ENCODE assay signal across 1 cellular context in the genomic region with DNA sequence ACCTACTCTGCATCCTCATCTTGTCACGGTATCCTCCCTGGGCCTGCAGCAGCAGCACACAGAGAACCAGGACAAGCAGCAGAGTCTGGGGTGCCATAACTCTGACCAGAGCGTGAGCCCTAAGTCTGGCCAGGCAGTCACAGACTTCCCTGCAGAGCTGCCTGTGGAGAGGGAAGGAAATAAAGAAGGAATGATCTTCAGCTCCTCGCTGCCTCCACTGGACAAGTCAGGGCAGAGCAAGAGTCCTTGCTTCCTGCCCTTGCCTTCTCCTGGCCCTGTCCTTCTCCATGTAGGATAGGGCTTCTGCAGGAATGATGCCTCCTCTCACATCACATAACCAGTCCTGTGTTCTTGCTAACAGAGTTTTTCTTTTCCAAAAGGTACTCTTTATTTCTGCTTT.
TF ChIP-seq lines count a peak whose summit lies in the region.

No MANE protein-coding gene starts in this region.

TF ChIP-seq in HepG2, 621 proteins besides CTCF, POLR2A, EP300 and RAD21 (continued from another document):
- TF ChIP-seq, protein P1, sequence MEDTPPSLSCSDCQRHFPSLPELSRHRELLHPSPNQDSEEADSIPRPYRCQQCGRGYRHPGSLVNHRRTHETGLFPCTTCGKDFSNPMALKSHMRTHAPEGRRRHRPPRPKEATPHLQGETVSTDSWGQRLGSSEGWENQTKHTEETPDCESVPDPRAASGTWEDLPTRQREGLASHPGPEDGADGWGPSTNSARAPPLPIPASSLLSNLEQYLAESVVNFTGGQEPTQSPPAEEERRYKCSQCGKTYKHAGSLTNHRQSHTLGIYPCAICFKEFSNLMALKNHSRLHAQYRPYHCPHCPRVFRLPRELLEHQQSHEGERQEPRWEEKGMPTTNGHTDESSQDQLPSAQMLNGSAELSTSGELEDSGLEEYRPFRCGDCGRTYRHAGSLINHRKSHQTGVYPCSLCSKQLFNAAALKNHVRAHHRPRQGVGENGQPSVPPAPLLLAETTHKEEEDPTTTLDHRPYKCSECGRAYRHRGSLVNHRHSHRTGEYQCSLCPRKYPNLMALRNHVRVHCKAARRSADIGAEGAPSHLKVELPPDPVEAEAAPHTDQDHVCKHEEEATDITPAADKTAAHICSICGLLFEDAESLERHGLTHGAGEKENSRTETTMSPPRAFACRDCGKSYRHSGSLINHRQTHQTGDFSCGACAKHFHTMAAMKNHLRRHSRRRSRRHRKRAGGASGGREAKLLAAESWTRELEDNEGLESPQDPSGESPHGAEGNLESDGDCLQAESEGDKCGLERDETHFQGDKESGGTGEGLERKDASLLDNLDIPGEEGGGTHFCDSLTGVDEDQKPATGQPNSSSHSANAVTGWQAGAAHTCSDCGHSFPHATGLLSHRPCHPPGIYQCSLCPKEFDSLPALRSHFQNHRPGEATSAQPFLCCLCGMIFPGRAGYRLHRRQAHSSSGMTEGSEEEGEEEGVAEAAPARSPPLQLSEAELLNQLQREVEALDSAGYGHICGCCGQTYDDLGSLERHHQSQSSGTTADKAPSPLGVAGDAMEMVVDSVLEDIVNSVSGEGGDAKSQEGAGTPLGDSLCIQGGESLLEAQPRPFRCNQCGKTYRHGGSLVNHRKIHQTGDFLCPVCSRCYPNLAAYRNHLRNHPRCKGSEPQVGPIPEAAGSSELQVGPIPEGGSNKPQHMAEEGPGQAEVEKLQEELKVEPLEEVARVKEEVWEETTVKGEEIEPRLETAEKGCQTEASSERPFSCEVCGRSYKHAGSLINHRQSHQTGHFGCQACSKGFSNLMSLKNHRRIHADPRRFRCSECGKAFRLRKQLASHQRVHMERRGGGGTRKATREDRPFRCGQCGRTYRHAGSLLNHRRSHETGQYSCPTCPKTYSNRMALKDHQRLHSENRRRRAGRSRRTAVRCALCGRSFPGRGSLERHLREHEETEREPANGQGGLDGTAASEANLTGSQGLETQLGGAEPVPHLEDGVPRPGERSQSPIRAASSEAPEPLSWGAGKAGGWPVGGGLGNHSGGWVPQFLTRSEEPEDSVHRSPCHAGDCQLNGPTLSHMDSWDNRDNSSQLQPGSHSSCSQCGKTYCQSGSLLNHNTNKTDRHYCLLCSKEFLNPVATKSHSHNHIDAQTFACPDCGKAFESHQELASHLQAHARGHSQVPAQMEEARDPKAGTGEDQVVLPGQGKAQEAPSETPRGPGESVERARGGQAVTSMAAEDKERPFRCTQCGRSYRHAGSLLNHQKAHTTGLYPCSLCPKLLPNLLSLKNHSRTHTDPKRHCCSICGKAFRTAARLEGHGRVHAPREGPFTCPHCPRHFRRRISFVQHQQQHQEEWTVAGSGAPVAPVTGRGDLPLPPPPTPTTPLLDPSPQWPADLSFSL (CRISPR knock-in tag; IDR thresholded peaks at IDR 0.05): no peak
- TF ChIP-seq SRY (CRISPR knock-in tag; IDR thresholded peaks at IDR 0.05) (no peak), ZNF577 (CRISPR knock-in tag; IDR thresholded peaks at IDR 0.05; ENCODE audit: borderline replicate concordance, low read depth) (no peak), ZBTB49 (CRISPR knock-in tag; IDR thresholded peaks at IDR 0.05; ENCODE audit: borderline replicate concordance) (no peak)
